Comparison of ENCODE assay signal across 1 cellular context in the genomic region with DNA sequence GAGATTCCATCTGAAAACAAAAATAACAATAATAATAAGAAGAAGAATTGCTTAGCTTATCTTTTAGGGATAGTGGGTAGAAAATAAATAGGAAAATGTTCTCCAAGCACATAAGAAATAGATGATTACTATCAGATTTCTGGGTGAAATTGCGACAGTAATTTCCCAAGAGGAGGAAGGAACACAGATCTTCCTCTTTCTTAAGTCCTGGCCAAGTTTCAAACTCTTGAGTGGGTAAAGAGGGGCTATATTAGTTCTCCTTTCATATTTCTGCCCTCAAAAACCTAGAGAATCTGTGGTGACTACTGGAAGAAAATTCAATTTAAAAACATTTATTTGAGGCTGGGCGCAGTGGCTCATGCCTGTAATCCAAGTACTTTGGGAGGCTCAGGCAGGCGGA.
TF ChIP-seq lines count a peak whose summit lies in the region.

No MANE protein-coding gene starts in this region.

TF ChIP-seq in HepG2, 621 proteins besides CTCF, POLR2A, EP300 and RAD21:
- TF ChIP-seq ZKSCAN5 (CRISPR knock-in tag; IDR thresholded peaks at IDR 0.05) = no peak
- TF ChIP-seq, protein P1, sequence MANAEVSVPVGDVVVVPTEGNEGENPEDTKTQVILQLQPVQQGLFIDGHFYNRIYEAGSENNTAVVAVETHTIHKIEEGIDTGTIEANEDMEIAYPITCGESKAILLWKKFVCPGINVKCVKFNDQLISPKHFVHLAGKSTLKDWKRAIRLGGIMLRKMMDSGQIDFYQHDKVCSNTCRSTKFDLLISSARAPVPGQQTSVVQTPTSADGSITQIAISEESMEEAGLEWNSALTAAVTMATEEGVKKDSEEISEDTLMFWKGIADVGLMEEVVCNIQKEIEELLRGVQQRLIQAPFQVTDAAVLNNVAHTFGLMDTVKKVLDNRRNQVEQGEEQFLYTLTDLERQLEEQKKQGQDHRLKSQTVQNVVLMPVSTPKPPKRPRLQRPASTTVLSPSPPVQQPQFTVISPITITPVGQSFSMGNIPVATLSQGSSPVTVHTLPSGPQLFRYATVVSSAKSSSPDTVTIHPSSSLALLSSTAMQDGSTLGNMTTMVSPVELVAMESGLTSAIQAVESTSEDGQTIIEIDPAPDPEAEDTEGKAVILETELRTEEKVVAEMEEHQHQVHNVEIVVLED (CRISPR knock-in tag; IDR thresholded peaks at IDR 0.05; ENCODE audit: borderline replicate concordance) = no peak
- no peak for TF ChIP-seq ZNF598 (CRISPR knock-in tag; IDR thresholded peaks at IDR 0.05; ENCODE audit: borderline replicate concordance)
- no peak for TF ChIP-seq SMAD9 (CRISPR knock-in tag; IDR thresholded peaks at IDR 0.05)
- TF ChIP-seq SP140L (CRISPR knock-in tag; IDR thresholded peaks at IDR 0.05; ENCODE audit: borderline replicate concordance) = no peak
- no peak for TF ChIP-seq ZNF501 (CRISPR knock-in tag; IDR thresholded peaks at IDR 0.05)
- no peak for TF ChIP-seq ZFY (CRISPR knock-in tag; IDR thresholded peaks at IDR 0.05)
- no peak for TF ChIP-seq ZKSCAN1 (IDR thresholded peaks at IDR 0.05; ENCODE audit: low read length)
- no peak for TF ChIP-seq KLF9 (CRISPR knock-in tag; IDR thresholded peaks at IDR 0.05; ENCODE audit: low read depth)
- no peak for TF ChIP-seq FOXK1 (CRISPR knock-in tag; IDR thresholded peaks at IDR 0.05; ENCODE audit: borderline replicate concordance, low read depth)
- no peak for TF ChIP-seq NFIB (CRISPR knock-in tag; IDR thresholded peaks at IDR 0.05; ENCODE audit: borderline replicate concordance)
- TF ChIP-seq MTF1 (CRISPR knock-in tag; IDR thresholded peaks at IDR 0.05) = no peak
- no peak for TF ChIP-seq ZNF337 (CRISPR knock-in tag; IDR thresholded peaks at IDR 0.05; ENCODE audit: borderline replicate concordance, low read depth)
- TF ChIP-seq ZNF205 (CRISPR knock-in tag; IDR thresholded peaks at IDR 0.05) = no peak
